In genomic region chr2:183026424-183026823, GRCh38 we compare ENCODE assay signal across 23 cellular contexts.
"Had no signal": no experiment of that assay in that cellular context is flagged by ENCODE, and none has a peak within 500 bp of the region (broad histone marks: within the 10 kb centered on the region; RNA-seq: fewer than 3 reads in every experiment).

No MANE protein-coding gene starts in this region.

- H3K36me3 Mint-ChIP-seq: naive B cell had no signal

- H3K36me3 ChIP-seq: prostate gland had no signal

- H3K9me3 ChIP-seq: left lung, prostate gland, stomach, thoracic aorta had no signal

- H3K4me1 Mint-ChIP-seq: naive B cell had no signal

- H3K27ac ChIP-seq: coronary artery, hepatocyte, left lung, parathyroid adenoma, prostate gland, thoracic aorta had no signal

- DNase-seq: effector CD4-positive, alpha-beta T cell; endodermal cell; erythroblast; foreskin melanocyte; head of caudate nucleus; left lung; midbrain; naive B cell; stimulated activated CD4-positive, alpha-beta T cell treated with anti-CD3 and anti-CD28 coated beads, Interleukin-2, amount 100 ng/mL, for 24 hours; stimulated activated naive CD4-positive, alpha-beta T cell; stomach; substantia nigra had no signal

- H3K27me3 Mint-ChIP-seq: type B pancreatic cell had no signal

- H3K4me3 Mint-ChIP-seq: endodermal cell, naive B cell, nephron, type B pancreatic cell had no signal

- H3K4me3 ChIP-seq: coronary artery, hepatocyte, left lung, lung, prostate gland, stomach, thoracic aorta had no signal

- ATAC-seq: left lung, sciatic nerve had no signal

- H3K27ac Mint-ChIP-seq: endodermal cell, naive B cell, type B pancreatic cell had no signal

- H3K9me3 Mint-ChIP-seq: nephron, type B pancreatic cell had no signal

- H3K27me3 ChIP-seq: hepatocyte, stomach had no signal

- FAIRE-seq: endothelial cell of umbilical vein, urothelium cell line had no signal
